Comparison of ENCODE assay signal across 10 cellular contexts in genomic region chr16:28880589-28880915, GRCh38. TPM values are rescaled to one million over a fixed set of nuclear protein-coding genes. Genes with fewer than 3 reads are reported as not detected.
DNase-seq lines count a peak whose midpoint lies in the region; ATAC-seq and TF ChIP-seq lines count a peak whose summit lies in the region.
"Had no signal": no experiment of that assay in that cellular context is flagged by ENCODE, and none has a peak within 500 bp of the region (broad histone marks: within the 10 kb centered on the region; RNA-seq: fewer than 3 reads in every experiment).

No MANE protein-coding gene starts in this region.

- H2AFZ ChIP-seq in Loucy (ENCODE audit: low read length) = no peak overlapping the region
- H2AFZ ChIP-seq in PC-9 = no peak overlapping the region

- peaks cover 17% of the 10 kb centered on the region for H3K4me1 ChIP-seq in CD4-positive, CD25-positive, alpha-beta regulatory T cell (ENCODE audit: control insufficient read depth, insufficient read depth, low read length, poor library complexity, severe bottlenecking)
- H3K4me1 ChIP-seq in Loucy (ENCODE audit: insufficient read depth, low read length, poor library complexity, severe bottlenecking) (peaks cover 14% of the 10 kb centered on the region), PC-9 (replicated peaks; ENCODE audit: insufficient read depth) (peaks cover 6% of the 10 kb centered on the region; the same call in 1 of the 2 replicates), uterus (peaks cover 0 to 10% of the 10 kb centered on the region in 2 donors)

- no peak for DNase-seq in CD4-positive, CD25-positive, alpha-beta regulatory T cell
- DNase-seq in central memory CD8-positive, alpha-beta T cell (ENCODE audit: low spot score in 2 of 2) = no peak
- DNase-seq in PC-9 = no peak
- DNase-seq in NCI-H524 treated with DMSO at 0.1 percent for 48 hours (lab: John Stamatoyannopoulos, UW) = no peak
- DNase-seq in uterus = no peak

- ATAC-seq in CD4-positive, CD25-positive, alpha-beta regulatory T cell (ENCODE audit: low read depth in 2 of 2) = no peak
- ATAC-seq in central memory CD8-positive, alpha-beta T cell (replicated peaks; ENCODE audit: extremely low read depth, poor library complexity, severe bottlenecking) = no peak
- ATAC-seq in GM19023 (IDR thresholded peaks at IDR 0.05; ENCODE audit: unreplicated experiment) = no peak

- H3K4me2 ChIP-seq in Loucy (ENCODE audit: low read depth, low read length, poor library complexity, severe bottlenecking) (peak overlapping the region; percentile 96), PC-9 (no peak overlapping the region)

- no peak for TF ChIP-seq POLR2A in uterus (IDR thresholded peaks at IDR 0.05)

- no peaks in the 10 kb centered on the region for H3K9me2 ChIP-seq in Loucy (replicated peaks; ENCODE audit: low read depth, low read length)
- H3K9me2 ChIP-seq in PC-9 (ENCODE audit: insufficient read depth) = no peaks in the 10 kb centered on the region

- BruUV-seq in PC-9 (replicated peaks; lab: Mats Ljungman, UMichigan) = no TSS peak

- H3K36me3 Mint-ChIP-seq in CD4-positive, CD25-positive, alpha-beta regulatory T cell = no peaks in the 10 kb centered on the region
- peaks cover 8% of the 10 kb centered on the region for H3K36me3 Mint-ChIP-seq in central memory CD8-positive, alpha-beta T cell (ENCODE audit: insufficient read depth)
- no peaks in the 10 kb centered on the region for H3K36me3 Mint-ChIP-seq in nephron (ENCODE audit: low read depth)

- peaks cover 0 to 23% (median 9%) of the 10 kb centered on the region in 4 donors for H3K4me1 Mint-ChIP-seq in CD4-positive, CD25-positive, alpha-beta regulatory T cell
- H3K4me1 Mint-ChIP-seq in central memory CD8-positive, alpha-beta T cell = peaks cover 14% of the 10 kb centered on the region
- H3K4me1 Mint-ChIP-seq in nephron = peaks cover 61% of the 10 kb centered on the region

- no peaks in the 10 kb centered on the region for H3K27me3 ChIP-seq in CD4-positive, CD25-positive, alpha-beta regulatory T cell (ENCODE audit: control insufficient read depth, insufficient read depth, low read length)
- H3K27me3 ChIP-seq in Loucy (ENCODE audit: insufficient read depth, low read length, poor library complexity, severe bottlenecking) (no peaks in the 10 kb centered on the region), PC-9 (ENCODE audit: insufficient read depth, low read depth) (no peaks in the 10 kb centered on the region), uterus (no peaks in the 10 kb centered on the region)

- no peak overlapping the region for H3K4me3 ChIP-seq in CD4-positive, CD25-positive, alpha-beta regulatory T cell (ENCODE audit: low read depth, low read length)
- H3K4me3 ChIP-seq in Loucy (ENCODE audit: low read length, poor library complexity, severe bottlenecking) (peak overlapping the region; percentile 86), PC-9 (no peak overlapping the region), uterus (no peak overlapping the region)

- no peak overlapping the region for H3K27ac ChIP-seq in CD4-positive, CD25-positive, alpha-beta regulatory T cell (ENCODE audit: insufficient read depth, low read length, poor library complexity, severe bottlenecking)
- H3K27ac ChIP-seq in PC-9 (no peak overlapping the region), uterus (no peak overlapping the region)

- CTCF ChIA-PET in PC-9 (lab: Charles Lee) = no interaction called here

- peak overlapping the region; percentile 66 to 90 (median 86) for H3K4me3 Mint-ChIP-seq in CD4-positive, CD25-positive, alpha-beta regulatory T cell
- peak overlapping the region; percentile 84 for H3K4me3 Mint-ChIP-seq in central memory CD8-positive, alpha-beta T cell
- peak overlapping the region; percentile 89 to 91 (median 89) for H3K4me3 Mint-ChIP-seq in nephron

- H3K9ac ChIP-seq in Loucy (ENCODE audit: low read depth, low read length, poor library complexity, severe bottlenecking) = peak overlapping the region; percentile 90

- no peaks in the 10 kb centered on the region for H3K9me3 ChIP-seq in CD4-positive, CD25-positive, alpha-beta regulatory T cell (ENCODE audit: control insufficient read depth in 2 of 2, low read length in 2 of 2)
- H3K9me3 ChIP-seq in Loucy (ENCODE audit: insufficient read depth, low read depth, low read length) (no peaks in the 10 kb centered on the region), PC-9 (ENCODE audit: insufficient read depth, low read depth) (no peaks in the 10 kb centered on the region), uterus (no peaks in the 10 kb centered on the region)

- H3K27me3 Mint-ChIP-seq in CD4-positive, CD25-positive, alpha-beta regulatory T cell = peaks cover 6% of the 10 kb centered on the region
- H3K27me3 Mint-ChIP-seq in central memory CD8-positive, alpha-beta T cell = no peaks in the 10 kb centered on the region
- H3K27me3 Mint-ChIP-seq in nephron (ENCODE audit: low read depth) = no peaks in the 10 kb centered on the region

- H3K79me2 ChIP-seq in Loucy (ENCODE audit: insufficient read depth, low read length) (peaks cover 14% of the 10 kb centered on the region), PC-9 (ENCODE audit: low read depth) (no peaks in the 10 kb centered on the region)

- H3K36me3 ChIP-seq in CD4-positive, CD25-positive, alpha-beta regulatory T cell (ENCODE audit: control insufficient read depth, insufficient read depth, low read length) = no peaks in the 10 kb centered on the region
- no peaks in the 10 kb centered on the region for H3K36me3 ChIP-seq in Loucy (ENCODE audit: insufficient read depth, low read length)
- no peaks in the 10 kb centered on the region for H3K36me3 ChIP-seq in PC-9 (ENCODE audit: low read depth)
- no peaks in the 10 kb centered on the region for H3K36me3 ChIP-seq in uterus

- no peak for TF ChIP-seq CTCF in Loucy (conservative IDR thresholded peaks at IDR 0.05; ENCODE audit: low read length)
- TF ChIP-seq CTCF in nephron (IDR thresholded peaks at IDR 0.05; ENCODE audit: unreplicated experiment in 3 of 3) = no peak
- TF ChIP-seq CTCF in PC-9 (conservative IDR thresholded peaks at IDR 0.05) = no peak
- TF ChIP-seq CTCF in uterus (IDR thresholded peaks at IDR 0.05) = no peak

- POLR2A ChIA-PET in PC-9 (lab: Charles Lee; ENCODE audit: unreplicated experiment) = no interaction called here

- H3K9me3 Mint-ChIP-seq in CD4-positive, CD25-positive, alpha-beta regulatory T cell = no peaks in the 10 kb centered on the region
- no peaks in the 10 kb centered on the region for H3K9me3 Mint-ChIP-seq in central memory CD8-positive, alpha-beta T cell
- H3K9me3 Mint-ChIP-seq in nephron = no peaks in the 10 kb centered on the region

- H3F3A ChIP-seq in Loucy (ENCODE audit: low read depth) (no peaks in the 10 kb centered on the region; the same call in 1 of the 2 replicates), PC-9 (ENCODE audit: insufficient read depth, low read depth) (peaks cover 9% of the 10 kb centered on the region; the same call in 1 of the 2 replicates)

- intact Hi-C loops in PC-9 (cut with micrococcal nuclease; ENCODE audit: unreplicated experiment) (no loop called here), uterus (cut with DNase I; ENCODE audit: low total_unique reads) (no loop called here)

- peak overlapping the region in 2 of 3 donors; percentile 31 to 45 for H3K27ac Mint-ChIP-seq in CD4-positive, CD25-positive, alpha-beta regulatory T cell
- no peak overlapping the region for H3K27ac Mint-ChIP-seq in central memory CD8-positive, alpha-beta T cell (ENCODE audit: low read depth)
- peak overlapping the region; percentile 14 to 89 (median 59) for H3K27ac Mint-ChIP-seq in nephron

- H4K20me1 ChIP-seq in Loucy (ENCODE audit: insufficient read depth, low read length, poor library complexity, severe bottlenecking) (no peaks in the 10 kb centered on the region), PC-9 (ENCODE audit: insufficient read depth) (no peaks in the 10 kb centered on the region)

RNA-seq across cellular contexts. Expression of gene ATP2A1, which starts 2.3 kb away (rescaled TPM):
- total RNA-seq in CD4-positive, CD25-positive, alpha-beta regulatory T cell = 1.4 TPM
- polyA plus RNA-seq in CD4-positive, CD25-positive, alpha-beta regulatory T cell = not detected
- total RNA-seq in PC-9 (2021) (8.3 and 10.7 TPM in 2 replicates), uterus (1 to 10 TPM in 1 of 4 donors, not detected in 3; 1.6 TPM)

RNA-seq across cellular contexts. Expression of gene SH2B1, which starts 16.9 kb away (rescaled TPM):
- total RNA-seq in CD4-positive, CD25-positive, alpha-beta regulatory T cell = 73.8 TPM
- 1 to 10 TPM; 1.5 to 2.4 (median 1.9) TPM for polyA plus RNA-seq in CD4-positive, CD25-positive, alpha-beta regulatory T cell
- total RNA-seq in PC-9 (2021) = 105 and 110 TPM in 2 replicates
- total RNA-seq in uterus = 10 to 100 TPM in 3 of 4 donors, 1 to 10 TPM in 1; 9.1 to 63.3 (median 21.4) TPM

RNA-seq across cellular contexts. Expression of gene TUFM, which starts 34.4 kb away (rescaled TPM):
- total RNA-seq in CD4-positive, CD25-positive, alpha-beta regulatory T cell = 98.4 TPM
- polyA plus RNA-seq in CD4-positive, CD25-positive, alpha-beta regulatory T cell = 100 to 1,000 TPM; 125 to 165 (median 147) TPM
- total RNA-seq in PC-9 (2021) (342 and 448 TPM in 2 replicates), uterus (10 to 100 TPM; 48.3 to 92.9 (median 61.6) TPM)

RNA-seq across cellular contexts. Expression of gene RABEP2, which starts 44.5 kb away (rescaled TPM):
- total RNA-seq in CD4-positive, CD25-positive, alpha-beta regulatory T cell = 28.2 TPM
- 1 to 10 TPM; 2.9 to 3.9 (median 3.4) TPM for polyA plus RNA-seq in CD4-positive, CD25-positive, alpha-beta regulatory T cell
- total RNA-seq in PC-9 (2021) (48.5 and 70.5 TPM in 2 replicates), uterus (10 to 100 TPM in 2 of 4 donors, 1 to 10 TPM in 2; 4.9 to 41.1 (median 9.3) TPM)

RNA-seq across cellular contexts. Expression of gene CD19, which starts 51.2 kb away (rescaled TPM):
- total RNA-seq in CD4-positive, CD25-positive, alpha-beta regulatory T cell = 0.52 TPM
- 1 to 10 TPM in 1 of 4 donors, not detected in 3; 2.8 TPM for polyA plus RNA-seq in CD4-positive, CD25-positive, alpha-beta regulatory T cell
- total RNA-seq in PC-9 (2021) = not detected in 2 replicates
- 1 to 10 TPM in 1 of 4 donors, not detected in 3; 1.5 TPM for total RNA-seq in uterus
- total RNA-seq: left ventricle myocardium superior, NCI-H460 had no signal
